In the genomic region with DNA sequence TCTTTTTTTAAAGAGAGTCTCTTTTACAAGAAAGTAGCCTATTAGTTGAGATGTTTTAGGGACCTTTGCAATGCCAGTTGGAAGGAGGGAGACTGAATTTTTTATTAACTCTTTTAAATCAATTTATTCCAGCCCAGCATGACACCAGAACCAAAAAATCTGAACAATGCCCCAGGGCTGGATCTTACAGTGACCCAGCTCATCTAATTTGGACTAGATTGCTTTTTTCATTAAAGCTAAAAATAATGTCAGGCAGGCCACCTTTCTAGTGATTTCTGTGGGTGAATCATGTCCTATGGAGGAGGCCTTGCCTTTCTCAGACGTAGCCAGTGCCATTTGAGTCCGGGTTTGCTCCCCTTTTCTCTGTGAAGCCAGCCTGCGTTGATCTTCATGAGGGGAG, we compare ENCODE assay signal across 17 cellular contexts.
"Had no signal": no experiment of that assay in that cellular context is flagged by ENCODE, and none has a peak within 500 bp of the region (broad histone marks: within the 10 kb centered on the region; RNA-seq: fewer than 3 reads in every experiment).

No MANE protein-coding gene starts in this region.

- H3K9me3 ChIP-seq: left ventricle myocardium inferior, ovary, SJSA1, thyroid gland had no signal

- H3K4me1 Mint-ChIP-seq: memory B cell had no signal

- H3K36me3 Mint-ChIP-seq: memory B cell; natural killer cell treated with Interleukin-12 subunit alpha and Interleukin-12 subunit beta and Interleukin-15 and Interleukin-18, amount 100 ng/mL, for 72 hours had no signal

- H3K9me3 Mint-ChIP-seq: memory B cell; natural killer cell treated with Interleukin-12 subunit alpha and Interleukin-12 subunit beta and Interleukin-15 and Interleukin-18, amount 100 ng/mL, for 72 hours; stimulated activated naive CD8-positive, alpha-beta T cell treated with anti-CD3 and anti-CD28 coated beads, Interleukin-15, Interleukin-2, amounts not matched to agents 100 ng/mL and 50 ng/mL, for 24 hours had no signal

- H3K27ac ChIP-seq: left ventricle myocardium inferior, ovary, SJSA1, thyroid gland had no signal

- FAIRE-seq: endothelial cell of umbilical vein, frontal cortex, keratinocyte had no signal

- H3K27ac Mint-ChIP-seq: memory B cell; natural killer cell treated with Interleukin-12 subunit alpha and Interleukin-12 subunit beta and Interleukin-15 and Interleukin-18, amount 100 ng/mL, for 72 hours; stimulated activated naive CD8-positive, alpha-beta T cell treated with anti-CD3 and anti-CD28 coated beads, Interleukin-15, Interleukin-2, amounts not matched to agents 100 ng/mL and 50 ng/mL, for 24 hours had no signal

- H3K27me3 ChIP-seq: ovary, SJSA1, thyroid gland had no signal

- DNase-seq: activated CD4-positive, alpha-beta T cell treated with anti-CD3 and anti-CD28 coated beads for 48 hours; activated naive CD4-positive, alpha-beta T cell treated with anti-CD3 and anti-CD28 coated beads, Interleukin-2, amount 50 U/mL, for 16 hours; activated T-cell treated with anti-CD3 and anti-CD28 coated beads for 4 hours; amniotic stem cell; left ventricle myocardium inferior; ovary; stimulated activated CD4-positive, alpha-beta T cell treated with anti-CD3 and anti-CD28 coated beads, Interleukin-15, amount 100 ng/mL, for 24 hours; stimulated activated CD4-positive, alpha-beta T cell treated with anti-CD3 and anti-CD28 coated beads, Interleukin-4, amount 100 ng/mL, for 24 hours; T-helper 1 cell; thyroid gland had no signal

- ATAC-seq: natural killer cell treated with Interleukin-12 subunit alpha and Interleukin-12 subunit beta and Interleukin-15 and Interleukin-18, amount 100 ng/mL, for 72 hours had no signal

- H3K4me3 ChIP-seq: left ventricle myocardium inferior, ovary, SJSA1, thyroid gland had no signal

- H3K4me3 Mint-ChIP-seq: memory B cell; natural killer cell treated with Interleukin-12 subunit alpha and Interleukin-12 subunit beta and Interleukin-15 and Interleukin-18, amount 100 ng/mL, for 72 hours; stimulated activated naive CD8-positive, alpha-beta T cell treated with anti-CD3 and anti-CD28 coated beads, Interleukin-15, Interleukin-2, amounts not matched to agents 100 ng/mL and 50 ng/mL, for 24 hours had no signal

- H3K36me3 ChIP-seq: ovary, thyroid gland had no signal
